8 cellular contexts compared by ENCODE assay signal in genomic region chr1:222813866-222814535, GRCh38. TPM values are rescaled to one million over a fixed set of nuclear protein-coding genes. Genes with fewer than 3 reads are reported as not detected.
A peak's percentile ranks its signal among the peaks of the same experiment; 100 is the strongest.
DNase-seq lines count a peak whose midpoint lies in the region; ATAC-seq and TF ChIP-seq lines count a peak whose summit lies in the region.

No MANE protein-coding gene starts in this region.

- no peak for TF ChIP-seq CTCF in body of pancreas (IDR thresholded peaks at IDR 0.05)

- peak overlapping the region; percentile 85 for H2AFZ ChIP-seq in ACC112 (ENCODE audit: low read length, unreplicated experiment)

- WGBS in body of pancreas, 2 donors, result 71 to 73% methylated on average over 14 of the region's 14 CpGs

- no peak for TF ChIP-seq POLR2A in body of pancreas (IDR thresholded peaks at IDR 0.05)

- H3K27me3 ChIP-seq in ACC112 (ENCODE audit: insufficient read depth, low read length), result no peaks in the 10 kb centered on the region
- H3K27me3 ChIP-seq in body of pancreas, result no peaks in the 10 kb centered on the region
- no peaks in the 10 kb centered on the region for H3K27me3 ChIP-seq in mononuclear cell (ENCODE audit: insufficient read depth, low read length)

- intact Hi-C loops in body of pancreas (cut with DNase I), result no loop called here

- no peak for DNase-seq in body of pancreas
- no peak for DNase-seq in activated CD4-positive, CD25-positive, alpha-beta regulatory T cell treated with anti-CD3 and anti-CD28 coated beads, Interleukin-2, amount 50 U/mL, for 72 hours
- DNase-seq in globus pallidus (ENCODE audit: low spot score), result no peak
- no peak for DNase-seq in NCI-H82 treated with DMSO at 0.1 percent for 48 hours (lab: John Stamatoyannopoulos, UW; ENCODE audit: unreplicated experiment)

- H3K36me3 ChIP-seq in ACC112 (ENCODE audit: insufficient read depth, low read length) (no peaks in the 10 kb centered on the region), body of pancreas (replicated peaks in 1 of 2; ENCODE audit: insufficient read depth in 1 of 2, low read depth in 2 of 2) (no peaks in the 10 kb centered on the region)

- peaks cover 44% of the 10 kb centered on the region for H3K4me1 ChIP-seq in ACC112 (ENCODE audit: control insufficient read depth, insufficient read depth, low read length, unreplicated experiment)
- H3K4me1 ChIP-seq in body of pancreas, result peaks cover 18% of the 10 kb centered on the region
- peaks cover 18% of the 10 kb centered on the region for H3K4me1 ChIP-seq in mononuclear cell (ENCODE audit: insufficient read depth, low read length)

- H3K27ac ChIP-seq in ACC112 (ENCODE audit: low read depth, low read length), result peak overlapping the region; percentile 87
- H3K27ac ChIP-seq in body of pancreas, result peak overlapping the region; percentile 79 to 93 (median 88)

- ATAC-seq in HG03469 (IDR thresholded peaks at IDR 0.05; ENCODE audit: unreplicated experiment) (peak; percentile 8), body of pancreas (no peak), GM18498 (IDR thresholded peaks at IDR 0.05; ENCODE audit: unreplicated experiment) (no peak)

- H3K4me3 ChIP-seq in ACC112 (ENCODE audit: low read depth, low read length), result peak overlapping the region; percentile 88
- H3K4me3 ChIP-seq in body of pancreas, result no peak overlapping the region
- peak overlapping the region; percentile 79 for H3K4me3 ChIP-seq in mononuclear cell (ENCODE audit: low read length)

- peaks cover 30% of the 10 kb centered on the region for H3K79me2 ChIP-seq in ACC112 (ENCODE audit: control insufficient read depth, insufficient read depth, low read length, unreplicated experiment)

- H3K9me3 ChIP-seq in body of pancreas (no peaks in the 10 kb centered on the region), mononuclear cell (ENCODE audit: low read depth, low read length) (no peaks in the 10 kb centered on the region)

RNA-seq across cellular contexts. Expression of gene DISP1, which starts 0.8 kb away (rescaled TPM):
- 1 to 10 TPM; 4.0 to 6.2 TPM for total RNA-seq in body of pancreas
- total RNA-seq in mononuclear cell, result 0.73 TPM

Comparison
In these comparisons a context has a peak if more than half of its experiments do, and no peak if none do; other contexts are left out.
1. H3K4me3 ChIP-seq: peak in ACC112 (single experiment) and mononuclear cell (single experiment); none in body of pancreas (0 of 2).